ENCODE assay signal across 1 cellular context in genomic region chr6:154792761-154793160, GRCh38.
TF ChIP-seq lines count a peak whose summit lies in the region.

No MANE protein-coding gene starts in this region.

TF ChIP-seq in SK-N-SH, 30 proteins besides CTCF, POLR2A, EP300 and RAD21:
- TF ChIP-seq ELF1 (IDR thresholded peaks at IDR 0.05), result no peak
- TF ChIP-seq SIN3A (IDR thresholded peaks at IDR 0.05; ENCODE audit: borderline replicate concordance, low read depth, low read length), result no peak
- TF ChIP-seq MEF2A (IDR thresholded peaks at IDR 0.05; ENCODE audit: borderline replicate concordance, low read depth), result no peak
- TF ChIP-seq ZBTB33 (IDR thresholded peaks at IDR 0.05; ENCODE audit: borderline replicate concordance, low read depth), result no peak
- TF ChIP-seq GATA2 (CRISPR knock-in tag; IDR thresholded peaks at IDR 0.05), result no peak
- 0 out of 2 replicates have a peak, but pooled peaks have one; percentile 20 for TF ChIP-seq JUND (IDR thresholded peaks at IDR 0.05)
- no peak for TF ChIP-seq EZH2phosphoT487 (IDR thresholded peaks at IDR 0.05; ENCODE audit: borderline replicate concordance, low read depth)
- no peak for TF ChIP-seq TEAD4 (IDR thresholded peaks at IDR 0.05; ENCODE audit: borderline replicate concordance, insufficient read depth)
- no peak for TF ChIP-seq YY1 (IDR thresholded peaks at IDR 0.05; ENCODE audit: low read depth)
- TF ChIP-seq SMC3 (IDR thresholded peaks at IDR 0.05; ENCODE audit: low read depth, low read length), result no peak
- peak; percentile 30; the same call in 1 of the 2 replicates for TF ChIP-seq FOSL2 (IDR thresholded peaks at IDR 0.05; ENCODE audit: borderline replicate concordance, low read depth)
- no peak for TF ChIP-seq USF1 (IDR thresholded peaks at IDR 0.05; ENCODE audit: borderline replicate concordance, low read depth)
